ENCODE assay signal across 11 cellular contexts in the genomic region with DNA sequence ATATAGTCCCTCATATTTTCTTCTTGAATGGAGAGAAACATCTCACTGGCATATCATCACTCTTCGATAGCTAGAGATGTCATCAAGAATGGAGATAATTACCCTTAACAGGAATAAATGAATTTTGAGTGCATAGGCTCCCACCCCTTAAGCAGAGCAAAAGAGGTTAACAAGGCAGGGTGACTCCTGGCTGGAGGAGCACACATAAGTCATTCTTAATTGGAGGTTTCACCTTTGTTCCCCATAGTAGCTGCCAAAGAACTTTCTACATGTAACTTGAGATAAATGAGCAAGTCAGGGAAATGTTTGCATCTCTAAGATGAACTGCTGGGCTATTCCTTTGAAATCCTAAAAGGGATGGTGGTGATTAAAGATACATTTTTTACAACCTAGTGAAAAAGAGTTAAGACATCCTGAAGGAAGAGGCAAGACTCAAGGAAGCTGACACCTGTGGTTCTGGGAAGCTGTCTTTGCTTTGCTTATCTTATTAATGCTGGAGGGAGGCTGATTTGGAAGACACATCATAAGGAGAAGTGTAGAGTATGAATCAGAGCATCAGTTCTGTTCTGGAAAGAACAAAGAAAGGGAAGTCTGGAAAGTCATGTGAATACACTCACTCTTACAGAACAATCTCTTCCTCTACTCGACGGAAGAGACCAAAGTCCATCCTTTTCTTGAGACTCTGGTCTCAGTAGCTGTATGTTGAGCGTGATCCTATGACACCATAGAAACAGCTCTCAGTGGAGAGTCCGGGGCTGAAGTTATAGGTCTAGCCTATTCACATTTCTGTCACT.
"Had no signal": no experiment of that assay in that cellular context is flagged by ENCODE, and none has a peak within 500 bp of the region (broad histone marks: within the 10 kb centered on the region; RNA-seq: fewer than 3 reads in every experiment).

No MANE protein-coding gene starts in this region.

- H3K4me3 ChIP-seq: breast epithelium had no signal

- H3K9me3 Mint-ChIP-seq: activated CD4-positive, alpha-beta memory T cell treated with anti-CD3 and anti-CD28 coated beads for 36 hours; activated naive CD8-positive, alpha-beta T cell treated with anti-CD3 and anti-CD28 coated beads for 36 hours; activated T-cell treated with anti-CD3 and anti-CD28 coated beads, Interleukin-2, amount 50 U/mL, for 4 hours; memory B cell; stimulated activated naive CD8-positive, alpha-beta T cell treated with anti-CD3 and anti-CD28 coated beads, Interleukin-15, Interleukin-2, amounts not matched to agents 100 ng/mL and 50 ng/mL, for 24 hours had no signal

- H3K27ac Mint-ChIP-seq: activated CD4-positive, alpha-beta memory T cell treated with anti-CD3 and anti-CD28 coated beads for 36 hours; activated naive CD8-positive, alpha-beta T cell treated with anti-CD3 and anti-CD28 coated beads for 36 hours; memory B cell; stimulated activated naive CD8-positive, alpha-beta T cell treated with anti-CD3 and anti-CD28 coated beads, Interleukin-15, Interleukin-2, amounts not matched to agents 100 ng/mL and 50 ng/mL, for 24 hours had no signal

- ATAC-seq: activated T-cell treated with anti-CD3 and anti-CD28 coated beads, Interleukin-2, amount 50 U/mL, for 4 hours; left lobe of liver had no signal

- H3K4me1 Mint-ChIP-seq: activated naive CD8-positive, alpha-beta T cell treated with anti-CD3 and anti-CD28 coated beads for 36 hours; memory B cell had no signal

- H3K27me3 Mint-ChIP-seq: activated CD4-positive, alpha-beta memory T cell treated with anti-CD3 and anti-CD28 coated beads for 36 hours; memory B cell had no signal

- H3K4me3 Mint-ChIP-seq: activated CD4-positive, alpha-beta memory T cell treated with anti-CD3 and anti-CD28 coated beads for 36 hours; activated naive CD8-positive, alpha-beta T cell treated with anti-CD3 and anti-CD28 coated beads for 36 hours; activated T-cell treated with anti-CD3 and anti-CD28 coated beads, Interleukin-2, amount 50 U/mL, for 4 hours; memory B cell; stimulated activated naive CD8-positive, alpha-beta T cell treated with anti-CD3 and anti-CD28 coated beads, Interleukin-15, Interleukin-2, amounts not matched to agents 100 ng/mL and 50 ng/mL, for 24 hours had no signal

- DNase-seq: activated CD4-positive, alpha-beta memory T cell treated with anti-CD3 and anti-CD28 coated beads for 36 hours; activated gamma-delta T cell; activated naive CD8-positive, alpha-beta T cell treated with anti-CD3 and anti-CD28 coated beads for 36 hours; activated T-cell treated with anti-CD3 and anti-CD28 coated beads, Interleukin-2, amount 50 U/mL, for 4 hours; glutamatergic neuron; stimulated activated CD4-positive, alpha-beta T cell treated with anti-CD3 and anti-CD28 coated beads, Interleukin-2, amount 100 ng/mL, for 48 hours; T-helper 9 cell had no signal

- H3K27ac ChIP-seq: breast epithelium had no signal

- H3K36me3 ChIP-seq: breast epithelium had no signal

- H3K36me3 Mint-ChIP-seq: activated CD4-positive, alpha-beta memory T cell treated with anti-CD3 and anti-CD28 coated beads for 36 hours; activated naive CD8-positive, alpha-beta T cell treated with anti-CD3 and anti-CD28 coated beads for 36 hours; memory B cell had no signal

- H3K27me3 ChIP-seq: breast epithelium had no signal

- H3K9me3 ChIP-seq: breast epithelium had no signal

- H3K4me1 ChIP-seq: breast epithelium had no signal
